Comparison of ENCODE assay signal across 32 cellular contexts in genomic region chr7:85405016-85405415, GRCh38.
"Had no signal": no experiment of that assay in that cellular context is flagged by ENCODE, and none has a peak within 500 bp of the region (broad histone marks: within the 10 kb centered on the region; RNA-seq: fewer than 3 reads in every experiment).

No MANE protein-coding gene starts in this region.

- H3K4me1 ChIP-seq: left ventricle myocardium inferior, neural progenitor cell, parathyroid adenoma, psoas muscle, sigmoid colon, uterus had no signal

- H3K4me3 ChIP-seq: cardiac muscle cell, coronary artery, dorsolateral prefrontal cortex, left ventricle myocardium inferior, lung, neural progenitor cell, psoas muscle, sigmoid colon, smooth muscle cell, uterus had no signal

- H3K36me3 ChIP-seq: cardiac muscle cell, left ventricle myocardium inferior, neural progenitor cell, sigmoid colon, uterus had no signal

- H3K4me2 ChIP-seq: neural progenitor cell, smooth muscle cell had no signal

- DNase-seq: activated CD4-positive, alpha-beta memory T cell treated with anti-CD3 and anti-CD28 coated beads, Interleukin-2, amount 10 ng/mL, durations not matched to agents 7 days and 5 days; activated CD4-positive, alpha-beta T cell treated with anti-CD3 and anti-CD28 coated beads, Interleukin-2, amount 10 ng/mL, durations not matched to agents 24 days and 14 days; activated CD4-positive, CD25-positive, alpha-beta regulatory T cell treated with anti-CD3 and anti-CD28 coated beads, Interleukin-2, amount 50 U/mL, for 72 hours; activated CD8-positive, alpha-beta memory T cell treated with anti-CD3 and anti-CD28 coated beads, Interleukin-2, amount 50 U/mL, for 48 hours; activated naive CD8-positive, alpha-beta T cell treated with anti-CD3 and anti-CD28 coated beads, Interleukin-2, amount 50 U/mL, for 24 hours; activated T-cell treated with anti-CD3 and anti-CD28 coated beads, Interleukin-2, amount 50 U/mL, for 24 hours; cerebellar nuclear complex; dorsolateral prefrontal cortex; effector memory CD8-positive, alpha-beta T cell; erythroblast; islet precursor cell; left ventricle myocardium inferior; mesendoderm; natural killer cell; occipital lobe; psoas muscle; sigmoid colon; stimulated activated CD4-positive, alpha-beta T cell treated with anti-CD3 and anti-CD28 coated beads, Interleukin-1b, Interleukin-23, amount 100 ng/mL, for 48 hours; stimulated activated CD4-positive, alpha-beta T cell treated with anti-CD3 and anti-CD28 coated beads, Interleukin-4, amount 100 ng/mL, for 4 hours; stimulated activated CD8-positive, alpha-beta memory T cell treated with anti-CD3 and anti-CD28 coated beads, Interleukin-4, amount 100 ng/mL, for 48 hours; stimulated activated naive CD8-positive, alpha-beta T cell treated with anti-CD3 and anti-CD28 coated beads, Interleukin-15, amount 100 ng/mL, for 72 hours; substantia nigra; T-helper 2 cell; uterus had no signal

- H3K27ac ChIP-seq: cardiac muscle cell, coronary artery, dorsolateral prefrontal cortex, left ventricle myocardium inferior, neural progenitor cell, parathyroid adenoma, psoas muscle, sigmoid colon, uterus had no signal

- H2AFZ ChIP-seq: neural progenitor cell, parathyroid adenoma had no signal

- H3K9ac ChIP-seq: neural progenitor cell, parathyroid adenoma had no signal

- H3K9me3 ChIP-seq: left ventricle myocardium inferior, psoas muscle, sigmoid colon, uterus had no signal

- H3K79me2 ChIP-seq: parathyroid adenoma had no signal

- H3K27me3 ChIP-seq: cardiac muscle cell, dorsolateral prefrontal cortex, neural progenitor cell, sigmoid colon, uterus had no signal

- ATAC-seq: activated naive CD8-positive, alpha-beta T cell treated with anti-CD3 and anti-CD28 coated beads, Interleukin-2, amount 50 U/mL, for 24 hours; activated T-helper 17 cell treated with anti-CD3 and anti-CD28 coated beads, Interleukin-2, amount 50 U/mL, for 72 hours; effector memory CD8-positive, alpha-beta T cell; natural killer cell; psoas muscle; stimulated activated memory B cell treated with anti-CD40 and anti-IgM and Interleukin-4, amounts not matched to agents 10 μg/mL and 1 μg/mL and 100 μg/mL, for 72 hours; stimulated activated naive CD8-positive, alpha-beta T cell treated with anti-CD3 and anti-CD28 coated beads, Interleukin-15, amount 100 ng/mL, for 72 hours had no signal
